In the genomic region with DNA sequence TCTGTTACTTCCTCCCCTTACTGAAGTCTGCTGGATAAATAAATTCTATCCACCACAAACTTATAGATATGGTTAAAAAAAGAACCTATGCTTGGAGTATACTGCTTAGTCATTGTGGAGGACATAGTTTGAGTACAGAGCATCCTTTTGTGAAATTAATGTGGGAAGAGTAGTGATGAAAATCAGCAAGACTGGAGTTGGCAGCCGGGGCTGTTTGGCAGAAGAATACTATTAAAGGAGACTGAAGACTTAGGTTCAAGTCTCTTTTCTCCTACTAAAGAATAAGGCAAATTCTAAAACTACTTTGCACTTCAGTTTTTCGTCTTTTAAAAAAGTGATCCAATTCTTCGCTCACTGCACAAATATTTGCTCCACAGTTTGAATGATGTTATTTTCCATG, we compare ENCODE assay signal across 18 cellular contexts.
A peak's percentile ranks its signal among the peaks of the same experiment; 100 is the strongest.
DNase-seq lines count a peak whose midpoint lies in the region; ATAC-seq and TF ChIP-seq lines count a peak whose summit lies in the region.
"Had no signal": no experiment of that assay in that cellular context is flagged by ENCODE, and none has a peak within 500 bp of the region (broad histone marks: within the 10 kb centered on the region; RNA-seq: fewer than 3 reads in every experiment).

No MANE protein-coding gene starts in this region.

- H3K27ac ChIP-seq in AG04450 (ENCODE audit: low read depth, low read length) = no peak overlapping the region
- H3K27ac ChIP-seq: BLaER1, C4-2B had no signal

- H3K9me3 ChIP-seq in AG04450 (ENCODE audit: control insufficient read depth, insufficient read depth, low read length) = no peaks in the 10 kb centered on the region
- H3K9me3 ChIP-seq: BLaER1, HAP-1 had no signal

- H3K4me3 ChIP-seq in AG04450 (ENCODE audit: low read depth, low read length) = no peak overlapping the region
- H3K4me3 ChIP-seq: BLaER1, GM12878, HAP-1 had no signal

- POLR2A ChIA-PET in AG04450 (lab: Yijun Ruan, JAX) = no interaction called here

- DNase-seq in AG04450 (ENCODE audit: low read depth, low spot score) (peak; percentile 6), COLO829 (ENCODE audit: low spot score) (peak; percentile 24), amniotic epithelial cell (ENCODE audit: low read depth) (peak; percentile 2), foreskin melanocyte (peak; percentile 4)
- DNase-seq in activated naive CD4-positive, alpha-beta T cell (lab: John Stamatoyannopoulos, UW) = no peak
- DNase-seq: CD4-positive, CD25-positive, alpha-beta regulatory T cell; CD8-positive, alpha-beta T cell; DMS 273 treated with DMSO at 0.1 percent for 48 hours; DMS79; EL; GDM1; GOT3 had no signal

- TF ChIP-seq CTCF in AG04450 (IDR thresholded peaks at IDR 0.05; ENCODE audit: low read depth, low read length) = no peak

- H3K27me3 ChIP-seq in AG04450 (ENCODE audit: control insufficient read depth, insufficient read depth, low read length) = no peaks in the 10 kb centered on the region
- H3K27me3 ChIP-seq: BLaER1 had no signal

- ATAC-seq in HG03280 (IDR thresholded peaks at IDR 0.05; ENCODE audit: unreplicated experiment) (no peak), GM19351 (IDR thresholded peaks at IDR 0.05; ENCODE audit: unreplicated experiment) (no peak)
- ATAC-seq: CD8-positive, alpha-beta T cell; GM12878 had no signal

- CTCF ChIA-PET in AG04450 (lab: Charles Lee) = no interaction called here

Comparison
In these comparisons a context has a peak if more than half of its experiments do, and no peak if none do; other contexts are left out.
1. DNase-seq: peak in AG04450 (single experiment), COLO829 (single experiment), amniotic epithelial cell (single experiment) and foreskin melanocyte (single experiment); none in activated naive CD4-positive, alpha-beta T cell (0 of 4).